1 cellular context compared by ENCODE assay signal in genomic region chr5:172142709-172143215, GRCh38.
TF ChIP-seq lines count a peak whose summit lies in the region.

No MANE protein-coding gene starts in this region.

TF ChIP-seq in K562, 482 proteins besides CTCF, POLR2A, EP300 and RAD21 (continues in another document):
- TF ChIP-seq KAT7 (CRISPR knock-in tag; IDR thresholded peaks at IDR 0.05; ENCODE audit: borderline replicate concordance) (0 out of 2 replicates have a peak, but pooled peaks have one; percentile 52), CHD4 (IDR thresholded peaks at IDR 0.05; ENCODE audit: insufficient read depth, insufficient replicate concordance, low read depth, low read length, poor library complexity, severe bottlenecking) (peak; percentile 57), TFAP4 (CRISPR knock-in tag; IDR thresholded peaks at IDR 0.05; ENCODE audit: borderline replicate concordance) (peak; percentile 59), HCFC1 (IDR thresholded peaks at IDR 0.05; ENCODE audit: low read depth, low read length) (no peak), TBL1XR1 (IDR thresholded peaks at IDR 0.05; ENCODE audit: low read length in 2 of 2) (peak in 1 of 2 experiments; percentile 73; a peak in 2 of 4 replicates), PML (IDR thresholded peaks at IDR 0.05; ENCODE audit: low read length) (peak; percentile 84), ZNF165 (CRISPR knock-in tag; IDR thresholded peaks at IDR 0.05; ENCODE audit: borderline replicate concordance) (no peak), TAL1 (IDR thresholded peaks at IDR 0.05) (peak; percentile 91), GATA2 (CRISPR knock-in tag; IDR thresholded peaks at IDR 0.05) (peak; percentile 93), HDAC3 (IDR thresholded peaks at IDR 0.05; ENCODE audit: borderline replicate concordance, partially characterized antibody) (peak; percentile 64), SMAD3 (CRISPR knock-in tag; conservative IDR thresholded peaks at IDR 0.05) (no peak), PATZ1 (CRISPR knock-in tag; IDR thresholded peaks at IDR 0.05; ENCODE audit: borderline replicate concordance) (no peak), HDAC1 (IDR thresholded peaks at IDR 0.05) (peak; percentile 37 to 74; a peak in 3 of 4 replicates), ZBTB5 (IDR thresholded peaks at IDR 0.05) (no peak), TSC22D4 (tag; IDR thresholded peaks at IDR 0.05) (no peak), HSF4 (CRISPR knock-in tag; IDR thresholded peaks at IDR 0.05; ENCODE audit: borderline replicate concordance) (no peak), ZNF282 (CRISPR knock-in tag; IDR thresholded peaks at IDR 0.05) (no peak), MEIS2 (IDR thresholded peaks at IDR 0.05; ENCODE audit: partially characterized antibody) (no peak), CTBP1 (IDR thresholded peaks at IDR 0.05; ENCODE audit: borderline replicate concordance) (peak; percentile 93; the same call in 1 of the 2 replicates), E2F6 (IDR thresholded peaks at IDR 0.05; ENCODE audit: borderline replicate concordance in 1 of 2, extremely low read depth in 1 of 2, insufficient read depth in 1 of 2, insufficient read length in 1 of 2, low read depth in 1 of 2, low read length in 1 of 2, poor library complexity in 1 of 2, severe bottlenecking in 1 of 2) (no peak), ARNT (IDR thresholded peaks at IDR 0.05) (0 out of 4 replicates have a peak, but pooled peaks of 1 of the 2 experiments have one; percentile 25), KLF1 (tag; IDR thresholded peaks at IDR 0.05) (no peak), ZNF695 (CRISPR knock-in tag; IDR thresholded peaks at IDR 0.05) (no peak), RBM25 (IDR thresholded peaks at IDR 0.05; ENCODE audit: low read depth, low read length, severe bottlenecking) (peak; percentile 84), NCOR1 (IDR thresholded peaks at IDR 0.05) (peak; percentile 89), CSDE1 (IDR thresholded peaks at IDR 0.05) (0 out of 4 replicates have a peak, but pooled peaks of 1 of the 2 experiments have one; percentile 21), ZNF197 (CRISPR knock-in tag; IDR thresholded peaks at IDR 0.05; ENCODE audit: low read depth) (no peak), ZNF395 (CRISPR knock-in tag; IDR thresholded peaks at IDR 0.05) (0 out of 2 replicates have a peak, but pooled peaks have one; percentile 40), CC2D1A (IDR thresholded peaks at IDR 0.05) (peak; percentile 69; the same call in 1 of the 2 replicates), ARHGAP35 (IDR thresholded peaks at IDR 0.05; ENCODE audit: partially characterized antibody) (no peak), BRCA1 (IDR thresholded peaks at IDR 0.05) (no peak), BRCA1 (CRISPR knock-in tag; IDR thresholded peaks at IDR 0.05) (no peak), ATF7 (IDR thresholded peaks at IDR 0.05) (peak; percentile 19; the same call in 1 of the 2 replicates), ZNF316 (IDR thresholded peaks at IDR 0.05) (no peak), ETS2 (tag; IDR thresholded peaks at IDR 0.05; ENCODE audit: borderline replicate concordance, poor library complexity, severe bottlenecking) (no peak), SRSF9 (IDR thresholded peaks at IDR 0.05; ENCODE audit: borderline replicate concordance, low read depth, low read length) (no peak), ELK1 (CRISPR knock-in tag; IDR thresholded peaks at IDR 0.05) (no peak), ARID1B (IDR thresholded peaks at IDR 0.05) (peak; percentile 97), TARDBP (IDR thresholded peaks at IDR 0.05) (peak; percentile 26; the same call in 1 of the 2 replicates), MYNN (IDR thresholded peaks at IDR 0.05) (peak; percentile 80; the same call in 1 of the 2 replicates), MYNN (CRISPR knock-in tag; IDR thresholded peaks at IDR 0.05) (no peak), TBP (optimal IDR thresholded peaks at IDR 0.05; ENCODE audit: low read depth, low read length) (no peak), ZNF583 (CRISPR knock-in tag; IDR thresholded peaks at IDR 0.05) (no peak), JUN (IDR thresholded peaks at IDR 0.05; ENCODE audit: borderline replicate concordance, low read depth, low read length) (peak; percentile 69; the same call in 1 of the 2 replicates), JUN (CRISPR knock-in tag; IDR thresholded peaks at IDR 0.05; ENCODE audit: borderline replicate concordance) (no peak), NCOA1 (IDR thresholded peaks at IDR 0.05; ENCODE audit: low read depth) (peak; percentile 59; the same call in 1 of the 2 replicates), TEAD2 (tag; IDR thresholded peaks at IDR 0.05) (0 out of 2 replicates have a peak, but pooled peaks have one; percentile 35), KDM1A (IDR thresholded peaks at IDR 0.05) (peak; percentile 86 to 92), GATAD2A (IDR thresholded peaks at IDR 0.05) (peak; percentile 49; the same call in 1 of the 2 replicates), TEAD4 (IDR thresholded peaks at IDR 0.05; ENCODE audit: low read length) (peak; percentile 97), TEAD4 (CRISPR knock-in tag; IDR thresholded peaks at IDR 0.05; ENCODE audit: borderline replicate concordance) (no peak), KAT8 (IDR thresholded peaks at IDR 0.05; ENCODE audit: low read depth) (no peak), STAT5A (IDR thresholded peaks at IDR 0.05; ENCODE audit: borderline replicate concordance, low read length) (peak; percentile 76; the same call in 1 of the 2 replicates), CREM (IDR thresholded peaks at IDR 0.05; ENCODE audit: low read depth) (peak; percentile 60; the same call in 1 of the 2 replicates), ETV5 (CRISPR knock-in tag; IDR thresholded peaks at IDR 0.05; ENCODE audit: low read depth) (peak; percentile 49; the same call in 1 of the 2 replicates), E2F3 (CRISPR knock-in tag; IDR thresholded peaks at IDR 0.05) (no peak), NR1H2 (CRISPR knock-in tag; IDR thresholded peaks at IDR 0.05) (no peak), GATAD2B (IDR thresholded peaks at IDR 0.05; ENCODE audit: borderline replicate concordance) (peak; percentile 89; the same call in 1 of the 2 replicates), CBFA2T2 (conservative IDR thresholded peaks at IDR 0.05) (peak; percentile 90), ZBTB33 (CRISPR knock-in tag; IDR thresholded peaks at IDR 0.05) (0 out of 2 replicates have a peak, but pooled peaks have one; percentile 19)
